ENCODE assay signal across 8 cellular contexts in the genomic region with DNA sequence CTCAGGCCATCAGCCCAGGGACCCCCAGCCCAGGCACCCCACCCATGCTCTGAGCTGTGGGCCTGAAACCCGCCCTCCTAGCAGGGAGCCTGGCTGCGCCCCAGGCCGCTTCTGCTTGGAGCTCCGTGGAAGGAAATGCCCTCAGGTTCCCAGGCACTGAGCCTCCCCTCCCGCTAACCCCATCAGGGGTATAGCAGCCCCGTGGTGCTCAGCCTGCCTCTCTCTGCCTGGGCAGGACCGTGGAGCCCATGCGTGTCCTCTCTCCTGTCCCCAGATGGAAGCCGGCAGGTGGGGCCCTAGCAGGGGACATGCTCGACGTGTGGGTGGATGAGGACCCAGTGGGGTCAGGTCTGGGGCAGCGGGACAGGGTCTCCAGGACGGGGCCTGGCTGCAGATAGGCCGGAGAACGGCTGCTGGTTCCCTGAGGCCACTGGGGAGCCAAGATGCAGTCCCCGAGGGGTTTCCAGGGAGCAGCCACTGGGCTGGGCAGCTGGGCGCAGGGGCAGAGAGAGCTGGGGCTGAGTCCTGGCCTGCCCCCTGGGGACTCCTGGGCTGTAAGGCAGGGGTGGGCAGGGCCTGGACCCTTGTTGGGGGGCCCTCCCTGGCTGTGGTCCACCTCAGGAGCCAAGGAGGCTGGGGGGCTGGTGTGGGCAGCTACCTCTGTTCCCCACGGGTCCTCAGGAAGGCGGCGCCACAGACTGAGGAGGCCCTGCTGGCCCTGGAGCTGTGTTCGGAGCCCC.
DNase-seq lines count a peak whose midpoint lies in the region; ATAC-seq lines count a peak whose summit lies in the region.

No MANE protein-coding gene starts in this region.

- H3K4me1 Mint-ChIP-seq in T-helper 2 cell treated with Interferon-gamma antibody and Interleukin-4, amounts not matched to agents 5 μg/mL and 100 μg/mL, for 36 hours (ENCODE audit: low read depth) = peaks cover 5% of the 10 kb centered on the region
- H3K4me1 Mint-ChIP-seq in T-cell (peaks cover 5 to 25% (median 15%) of the 10 kb centered on the region in 3 donors), immature natural killer cell (peaks cover 0 to 6% of the 10 kb centered on the region in 2 donors)
- peaks cover 14 to 34% of the 10 kb centered on the region in 2 donors for H3K4me1 Mint-ChIP-seq in stimulated activated naive B cell treated with anti-CD40 and anti-IgM and Interleukin-4, amounts not matched to agents 10 μg/mL and 1 μg/mL and 100 μg/mL, for 72 hours

- H3K9me3 Mint-ChIP-seq in T-helper 2 cell treated with Interferon-gamma antibody and Interleukin-4, amounts not matched to agents 5 μg/mL and 100 μg/mL, for 36 hours = no peaks in the 10 kb centered on the region
- H3K9me3 Mint-ChIP-seq in T-cell = no peaks in the 10 kb centered on the region
- H3K9me3 Mint-ChIP-seq in immature natural killer cell = no peaks in the 10 kb centered on the region
- H3K9me3 Mint-ChIP-seq in stimulated activated naive B cell treated with anti-CD40 and anti-IgM and Interleukin-4, amounts not matched to agents 10 μg/mL and 1 μg/mL and 100 μg/mL, for 72 hours = no peaks in the 10 kb centered on the region

- H3K27ac Mint-ChIP-seq in T-helper 2 cell treated with Interferon-gamma antibody and Interleukin-4, amounts not matched to agents 5 μg/mL and 100 μg/mL, for 36 hours = peak overlapping the region; percentile 36
- H3K27ac Mint-ChIP-seq in T-cell (peak overlapping the region; percentile 39 to 73), immature natural killer cell (peak overlapping the region in 5 of 6 donors; percentile 30 to 82 (median 70))
- H3K27ac Mint-ChIP-seq in stimulated activated naive B cell treated with anti-CD40 and anti-IgM and Interleukin-4, amounts not matched to agents 10 μg/mL and 1 μg/mL and 100 μg/mL, for 72 hours = peak overlapping the region; percentile 86

- no peaks in the 10 kb centered on the region for H3K27me3 Mint-ChIP-seq in T-helper 2 cell treated with Interferon-gamma antibody and Interleukin-4, amounts not matched to agents 5 μg/mL and 100 μg/mL, for 36 hours (ENCODE audit: low read depth)
- no peaks in the 10 kb centered on the region for H3K27me3 Mint-ChIP-seq in T-cell
- peaks cover 2 to 14% (median 2%) of the 10 kb centered on the region in 3 donors for H3K27me3 Mint-ChIP-seq in immature natural killer cell (ENCODE audit: low read depth in 3 of 3)
- H3K27me3 Mint-ChIP-seq in stimulated activated naive B cell treated with anti-CD40 and anti-IgM and Interleukin-4, amounts not matched to agents 10 μg/mL and 1 μg/mL and 100 μg/mL, for 72 hours = peaks cover 0 to 5% of the 10 kb centered on the region in 2 donors

- CTCF ChIA-PET in T-cell (lab: Charles Lee) = interaction anchor here (0.6 to 1.7 kb wide), 6 partner anchors 15 to 1486 kb away, joined by 3 to 9 read pairs (median 4); partner anchors contain the start of gene FAAP20 (in 2 of the 2)

- no peak for DNase-seq in T-helper 2 cell treated with Interferon-gamma antibody and Interleukin-4, amounts not matched to agents 5 μg/mL and 100 μg/mL, for 36 hours (ENCODE audit: low spot score)
- no peak for DNase-seq in T-helper 2 cell
- DNase-seq in T-cell = peak in 1 of 34 experiments; percentile 17
- DNase-seq in immature natural killer cell = peak in 1 of 3 donors; percentile 22
- no peak for DNase-seq in stimulated activated naive B cell treated with anti-CD40 and anti-IgM and Interleukin-4, amounts not matched to agents 10 μg/mL and 1 μg/mL and 100 μg/mL, for 72 hours
- no peak for DNase-seq in NCI-H446 treated with DMSO at 0.1 percent for 48 hours (lab: John Stamatoyannopoulos, UW)
- no peak for DNase-seq in medulla oblongata (ENCODE audit: extremely low spot score)
- no peak for DNase-seq in hepatic stellate cell (ENCODE audit: low spot score)

- H3K4me3 Mint-ChIP-seq in T-helper 2 cell treated with Interferon-gamma antibody and Interleukin-4, amounts not matched to agents 5 μg/mL and 100 μg/mL, for 36 hours = peak overlapping the region; percentile 59
- H3K4me3 Mint-ChIP-seq in T-cell (peak overlapping the region; percentile 25 to 70 (median 59)), immature natural killer cell (peak overlapping the region; percentile 33 to 68 (median 51))
- peak overlapping the region; percentile 75 to 82 for H3K4me3 Mint-ChIP-seq in stimulated activated naive B cell treated with anti-CD40 and anti-IgM and Interleukin-4, amounts not matched to agents 10 μg/mL and 1 μg/mL and 100 μg/mL, for 72 hours

- POLR2A ChIA-PET in T-cell (lab: Charles Lee) = interaction anchor here in 1 of 2 donors (0.7 to 1.9 kb wide), 2 partner anchors 10 to 15 kb away, joined by 4 to 5 read pairs; no protein-coding TSS in a partner anchor

- ATAC-seq in T-cell (replicated peaks in 1 of 4) = no peak
- no peak for ATAC-seq in stimulated activated naive B cell treated with anti-CD40 and anti-IgM and Interleukin-4, amounts not matched to agents 10 μg/mL and 1 μg/mL and 100 μg/mL, for 72 hours (replicated peaks)

- H3K36me3 Mint-ChIP-seq in T-helper 2 cell treated with Interferon-gamma antibody and Interleukin-4, amounts not matched to agents 5 μg/mL and 100 μg/mL, for 36 hours (ENCODE audit: low read depth) = no peaks in the 10 kb centered on the region
- H3K36me3 Mint-ChIP-seq in T-cell (no peaks in the 10 kb centered on the region), immature natural killer cell (no peaks in the 10 kb centered on the region)
- peaks cover 0 to 2% of the 10 kb centered on the region in 2 donors for H3K36me3 Mint-ChIP-seq in stimulated activated naive B cell treated with anti-CD40 and anti-IgM and Interleukin-4, amounts not matched to agents 10 μg/mL and 1 μg/mL and 100 μg/mL, for 72 hours

Comparison
In these comparisons a context has a peak if more than half of its experiments do, and no peak if none do; other contexts are left out.
1. H3K27ac Mint-ChIP-seq: peak in every context shown above with its lines; median percentile 86 in stimulated activated naive B cell treated with anti-CD40 and anti-IgM and Interleukin-4, amounts not matched to agents 10 μg/mL and 1 μg/mL and 100 μg/mL, for 72 hours; 70 in immature natural killer cell; 56 in T-cell; 36 in T-helper 2 cell treated with Interferon-gamma antibody and Interleukin-4, amounts not matched to agents 5 μg/mL and 100 μg/mL, for 36 hours.